In the genomic region with DNA sequence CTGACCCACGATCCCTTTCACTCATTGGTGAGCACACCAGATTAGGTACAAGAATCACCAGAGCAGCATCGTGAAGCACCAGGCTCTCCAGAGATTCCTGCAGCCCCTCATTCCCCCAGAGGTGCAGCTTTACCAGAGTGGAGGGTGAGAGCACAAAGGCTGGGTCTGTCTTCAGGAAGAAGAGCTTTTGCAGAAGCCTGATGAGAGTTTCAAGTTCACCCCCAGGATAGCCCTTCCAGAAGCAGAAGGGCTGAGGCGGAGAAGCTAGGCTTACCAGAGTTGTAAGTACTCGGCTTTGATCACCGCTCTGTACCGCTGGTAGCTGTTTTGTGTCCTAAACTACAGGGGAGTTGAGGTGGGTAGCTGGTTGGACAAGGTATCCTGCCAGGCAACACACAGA, we compare ENCODE assay signal across 18 cellular contexts. TPM values are rescaled to one million over a fixed set of nuclear protein-coding genes. Genes with fewer than 3 reads are reported as not detected.
DNase-seq lines count a peak whose midpoint lies in the region; ATAC-seq and TF ChIP-seq lines count a peak whose summit lies in the region.
"Had no signal": no experiment of that assay in that cellular context is flagged by ENCODE, and none has a peak within 500 bp of the region (broad histone marks: within the 10 kb centered on the region; RNA-seq: fewer than 3 reads in every experiment).

No MANE protein-coding gene starts in this region.

- RAD21 ChIA-PET in HCT116 (lab: Charles Lee; ENCODE audit: low non-redundant PET in 1 of 2, low total read pairs in 2 of 2, uncharacterized antibody in 2 of 2, unreplicated experiment in 2 of 2): no interaction called here

- WGBS in mammary epithelial cell (ENCODE audit: low coverage, missing lambda C conversion rate): 89% methylated on average over 6 of the region's 6 CpGs

- no peak for TF ChIP-seq RAD21 in HCT116 (IDR thresholded peaks at IDR 0.05; ENCODE audit: low read depth)

- BruUV-seq in HCT116 (replicated peaks; lab: Mats Ljungman, UMichigan) (TSS peak; percentile 14), mammary epithelial cell (replicated peaks; lab: Mats Ljungman, UMichigan) (TSS peak; percentile 19)

- ATAC-seq in HCT116: no peak
- ATAC-seq in HG02588 (IDR thresholded peaks at IDR 0.05; ENCODE audit: unreplicated experiment): no peak
- no peak for ATAC-seq in HG03045 (IDR thresholded peaks at IDR 0.05; ENCODE audit: unreplicated experiment)
- no peak for ATAC-seq in natural killer cell treated with Interleukin-12 subunit alpha and Interleukin-12 subunit beta and Interleukin-15 and Interleukin-18, amount 100 ng/mL, for 72 hours
- ATAC-seq: GM23338 had no signal

- no peak for TF ChIP-seq POLR2A in HCT116 (IDR thresholded peaks at IDR 0.05; ENCODE audit: borderline replicate concordance, extremely low read depth, insufficient read depth, insufficient read length)

- dilution Hi-C loops in mammary epithelial cell (cut with HindIII; ENCODE audit: low sequenced_read_pairs): no loop called here

- no peak for TF ChIP-seq CTCF in HCT116 (IDR thresholded peaks at IDR 0.05 in 2 of 3, conservative IDR thresholded peaks at IDR 0.05 in 1 of 3; ENCODE audit: borderline replicate concordance in 1 of 3, insufficient read depth in 1 of 3, low read depth in 2 of 3, low read length in 2 of 3)
- no peak for TF ChIP-seq CTCF in mammary epithelial cell (conservative IDR thresholded peaks at IDR 0.05 in 1 of 2, IDR thresholded peaks at IDR 0.05 in 1 of 2; ENCODE audit: extremely low read depth in 1 of 2, insufficient read depth in 1 of 2, low read depth in 1 of 2, low read length in 2 of 2)
- no peak for TF ChIP-seq CTCF in progenitor cell of endocrine pancreas (IDR thresholded peaks at IDR 0.05; ENCODE audit: unreplicated experiment)

- H3K4me1 Mint-ChIP-seq in progenitor cell of endocrine pancreas (ENCODE audit: low read depth): peaks cover 6% of the 10 kb centered on the region
- peaks cover 7 to 10% of the 10 kb centered on the region in 2 donors for H3K4me1 Mint-ChIP-seq in natural killer cell treated with Interleukin-12 subunit alpha and Interleukin-12 subunit beta and Interleukin-15 and Interleukin-18, amount 100 ng/mL, for 72 hours (ENCODE audit: low read depth in 2 of 2)

- H3K4me3 ChIP-seq in BLaER1 treated with 17β-estradiol and CSF1 and Interleukin-3, amounts not matched to agents 10 nM and 100 nM: no peak overlapping the region
- H3K4me3 ChIP-seq in HCT116 (replicated peaks in 1 of 2; ENCODE audit: low read depth in 1 of 2, low read length in 2 of 2): no peak overlapping the region
- no peak overlapping the region for H3K4me3 ChIP-seq in mammary epithelial cell (replicated peaks in 1 of 3; ENCODE audit: insufficient read depth in 1 of 3, low read depth in 2 of 3, low read length in 3 of 3)
- H3K4me3 ChIP-seq: GM23338, SJCRH30 had no signal

- H3K9me2 ChIP-seq in HCT116 (ENCODE audit: insufficient read depth): no peaks in the 10 kb centered on the region

- peaks cover 34 to 74% (median 66%) of the 10 kb centered on the region in 11 experiments; a peak in 20 of 22 replicates for H4K20me1 ChIP-seq in BLaER1 treated with 17β-estradiol and CSF1 and Interleukin-3, amounts not matched to agents 10 nM and 100 nM
- H4K20me1 ChIP-seq in HCT116 (ENCODE audit: insufficient read depth) (no peaks in the 10 kb centered on the region), mammary epithelial cell (ENCODE audit: insufficient read depth, low read length) (peaks cover 3% of the 10 kb centered on the region)

- H3K9me3 Mint-ChIP-seq in progenitor cell of endocrine pancreas (ENCODE audit: low read depth): no peaks in the 10 kb centered on the region
- H3K9me3 Mint-ChIP-seq in natural killer cell treated with Interleukin-12 subunit alpha and Interleukin-12 subunit beta and Interleukin-15 and Interleukin-18, amount 100 ng/mL, for 72 hours: no peaks in the 10 kb centered on the region
- H3K9me3 Mint-ChIP-seq: GM23338 had no signal

- no peaks in the 10 kb centered on the region for H3K9me3 ChIP-seq in BLaER1 treated with 17β-estradiol and CSF1 and Interleukin-3, amounts not matched to agents 10 nM and 100 nM (replicated peaks in 1 of 11)
- H3K9me3 ChIP-seq in HCT116 (ENCODE audit: control insufficient read depth in 1 of 2, insufficient read depth in 1 of 2, low read depth in 1 of 2, low read length in 2 of 2): no peaks in the 10 kb centered on the region
- no peaks in the 10 kb centered on the region for H3K9me3 ChIP-seq in mammary epithelial cell (replicated peaks; ENCODE audit: insufficient read depth, low read length)
- H3K9me3 ChIP-seq: SJCRH30 had no signal

- peaks cover 61 to 78% (median 65%) of the 10 kb centered on the region in 11 experiments for H3K36me3 ChIP-seq in BLaER1 treated with 17β-estradiol and CSF1 and Interleukin-3, amounts not matched to agents 10 nM and 100 nM
- H3K36me3 ChIP-seq in HCT116 (ENCODE audit: control insufficient read depth in 1 of 2, insufficient read depth in 2 of 2, low read length in 2 of 2) (peaks cover 0 to 11% of the 10 kb centered on the region in 2 experiments; a peak in 2 of 4 replicates), mammary epithelial cell (ENCODE audit: insufficient read depth, low read length) (peaks cover 7% of the 10 kb centered on the region)

- peak overlapping the region; percentile 78 for H3K27ac Mint-ChIP-seq in progenitor cell of endocrine pancreas
- H3K27ac Mint-ChIP-seq in natural killer cell treated with Interleukin-12 subunit alpha and Interleukin-12 subunit beta and Interleukin-15 and Interleukin-18, amount 100 ng/mL, for 72 hours: no peak overlapping the region
- H3K27ac Mint-ChIP-seq: B cell, GM23338 had no signal

- peaks cover 20 to 30% (median 26%) of the 10 kb centered on the region in 11 experiments for H3K27me3 ChIP-seq in BLaER1 treated with 17β-estradiol and CSF1 and Interleukin-3, amounts not matched to agents 10 nM and 100 nM
- H3K27me3 ChIP-seq in HCT116 (ENCODE audit: insufficient read depth, low read length): no peaks in the 10 kb centered on the region
- no peaks in the 10 kb centered on the region for H3K27me3 ChIP-seq in mammary epithelial cell (ENCODE audit: insufficient read depth, low read length)
- H3K27me3 ChIP-seq: SJCRH30 had no signal

- intact Hi-C loops in HCT116 (cut with micrococcal nuclease): no loop called here
- intact Hi-C loops in mammary epithelial cell (cut with micrococcal nuclease): no loop called here

- H3K9ac ChIP-seq in BLaER1 treated with 17β-estradiol and CSF1 and Interleukin-3, amounts not matched to agents 10 nM and 100 nM: peak overlapping the region in 2 of 11 experiments; percentile 5 to 36; a peak in 2 of 22 replicates
- H3K9ac ChIP-seq in HCT116 (ENCODE audit: low read length): no peak overlapping the region
- H3K9ac ChIP-seq in mammary epithelial cell (ENCODE audit: insufficient read depth, low read length): no peak overlapping the region
- H3K9ac ChIP-seq: KMS-11 had no signal

- in situ Hi-C loops in mammary epithelial cell (cut with MboI; ENCODE audit: low sequenced_read_pairs in 2 of 2): no loop called here

- H3K36me3 Mint-ChIP-seq in progenitor cell of endocrine pancreas (ENCODE audit: insufficient read depth): peaks cover 13% of the 10 kb centered on the region
- H3K36me3 Mint-ChIP-seq in natural killer cell treated with Interleukin-12 subunit alpha and Interleukin-12 subunit beta and Interleukin-15 and Interleukin-18, amount 100 ng/mL, for 72 hours: peaks cover 9% of the 10 kb centered on the region

- H3K79me2 ChIP-seq in HCT116 (ENCODE audit: insufficient read depth, low read length) (no peaks in the 10 kb centered on the region), mammary epithelial cell (ENCODE audit: insufficient read depth, low read length) (no peaks in the 10 kb centered on the region)

- H3K4me2 ChIP-seq in BLaER1 treated with 17β-estradiol and CSF1 and Interleukin-3, amounts not matched to agents 10 nM and 100 nM: peak overlapping the region in 8 of 11 experiments; percentile 27 to 62 (median 56); a peak in 13 of 22 replicates
- H3K4me2 ChIP-seq in HCT116 (ENCODE audit: low read length) (no peak overlapping the region), mammary epithelial cell (ENCODE audit: insufficient read depth, low read depth, low read length) (no peak overlapping the region)
- H3K4me2 ChIP-seq: GM23338, KMS-11 had no signal

- H2AFZ ChIP-seq in HCT116 (ENCODE audit: low read depth, low read length, poor library complexity, severe bottlenecking): no peak overlapping the region
- H2AFZ ChIP-seq in mammary epithelial cell (ENCODE audit: low read depth, low read length): no peak overlapping the region
- H2AFZ ChIP-seq: GM23338 had no signal

- no peak overlapping the region for H3K4me3 Mint-ChIP-seq in progenitor cell of endocrine pancreas (ENCODE audit: low read depth)
- no peak overlapping the region for H3K4me3 Mint-ChIP-seq in natural killer cell treated with Interleukin-12 subunit alpha and Interleukin-12 subunit beta and Interleukin-15 and Interleukin-18, amount 100 ng/mL, for 72 hours
- H3K4me3 Mint-ChIP-seq: B cell, GM23338 had no signal

- peaks cover 10% of the 10 kb centered on the region for H3K27me3 Mint-ChIP-seq in progenitor cell of endocrine pancreas
- H3K27me3 Mint-ChIP-seq in natural killer cell treated with Interleukin-12 subunit alpha and Interleukin-12 subunit beta and Interleukin-15 and Interleukin-18, amount 100 ng/mL, for 72 hours: peaks cover 0 to 4% of the 10 kb centered on the region in 2 donors
- H3K27me3 Mint-ChIP-seq: B cell had no signal

- DNase-seq in HCT116 (ENCODE audit: low read depth, low spot score): no peak
- no peak for DNase-seq in mammary epithelial cell
- DNase-seq in progenitor cell of endocrine pancreas (ENCODE audit: low spot score, unreplicated experiment): no peak
- no peak for DNase-seq in natural killer cell treated with Interleukin-12 subunit alpha and Interleukin-12 subunit beta and Interleukin-15 and Interleukin-18, amount 100 ng/mL, for 72 hours (ENCODE audit: low spot score)
- DNase-seq: DMS79 treated with DMSO at 0.1 percent for 48 hours, NCI-H1048, NCI-H1436 treated with DMSO at 0.1 percent for 48 hours, NCI-H2029 treated with DMSO at 0.1 percent for 48 hours, NCI-H748 treated with DMSO at 0.1 percent for 48 hours, OCI-M1, RPMI8226, SJCRH30 had no signal

- H3K27ac ChIP-seq in BLaER1 treated with 17β-estradiol and CSF1 and Interleukin-3, amounts not matched to agents 10 nM and 100 nM: no peak overlapping the region
- H3K27ac ChIP-seq in HCT116 (ENCODE audit: low read depth, low read length) (no peak overlapping the region), mammary epithelial cell (ENCODE audit: insufficient read depth, low read depth, low read length) (no peak overlapping the region)
- H3K27ac ChIP-seq: KMS-11, SJCRH30 had no signal

- POLR2A ChIA-PET in HCT116 (lab: Charles Lee): no interaction called here

- H3K4me1 ChIP-seq in BLaER1 treated with 17β-estradiol and CSF1 and Interleukin-3, amounts not matched to agents 10 nM and 100 nM: peaks cover 28 to 48% (median 39%) of the 10 kb centered on the region in 10 experiments
- no peaks in the 10 kb centered on the region for H3K4me1 ChIP-seq in HCT116 (ENCODE audit: control insufficient read depth in 1 of 2, insufficient read depth in 2 of 2, low read length in 2 of 2)
- no peaks in the 10 kb centered on the region for H3K4me1 ChIP-seq in mammary epithelial cell (ENCODE audit: insufficient read depth, low read length)
- H3K4me1 ChIP-seq: SJCRH30 had no signal

- CTCF ChIA-PET in HCT116 (lab: Charles Lee): no interaction called here
- CTCF ChIA-PET in mammary epithelial cell (lab: Charles Lee; ENCODE audit: low non-redundant PET): interaction anchor here (0.6 kb wide), 1 partner anchor 122 kb away, joined by 36 read pairs; no protein-coding TSS in a partner anchor

RNA-seq across cellular contexts. Expression of gene TSSK3, which starts 3.1 kb away (rescaled TPM):
- 1.6 TPM for total RNA-seq in HCT116 (2021; ENCODE audit: unreplicated experiment)
- 3.5 and 3.8 TPM in 2 replicates for polyA plus RNA-seq in HCT116 (2012)
- total RNA-seq in mammary epithelial cell: 1 to 10 TPM; 1.0 to 1.2 TPM
- polyA plus RNA-seq in mammary epithelial cell: 0.08 TPM
- not detected for polyA minus RNA-seq in mammary epithelial cell
- total RNA-seq in progenitor cell of endocrine pancreas: 3.1 and 3.9 TPM in 2 replicates
- under 1 TPM in 1 of 2 donors, not detected in 1; 0.36 TPM for total RNA-seq in natural killer cell treated with Interleukin-12 subunit alpha and Interleukin-12 subunit beta and Interleukin-15 and Interleukin-18, amount 100 ng/mL, for 72 hours
- total RNA-seq: GM23338 had no signal
- polyA plus RNA-seq: GM23338 had no signal

RNA-seq across cellular contexts. Expression of gene FAM229A, which starts 3.2 kb away (rescaled TPM):
- total RNA-seq in HCT116 (2021; ENCODE audit: unreplicated experiment): 16.1 TPM
- polyA plus RNA-seq in HCT116 (2012): 6.8 and 8.1 TPM in 2 replicates
- 1 to 10 TPM; 1.8 to 6.4 TPM for total RNA-seq in mammary epithelial cell
- 1.1 TPM for polyA plus RNA-seq in mammary epithelial cell
- not detected for polyA minus RNA-seq in mammary epithelial cell
- 15.0 and 17.3 TPM in 2 replicates for total RNA-seq in progenitor cell of endocrine pancreas
- 10 to 100 TPM in 1 of 2 donors, 1 to 10 TPM in 1; 6.2 to 13.4 TPM for total RNA-seq in natural killer cell treated with Interleukin-12 subunit alpha and Interleukin-12 subunit beta and Interleukin-15 and Interleukin-18, amount 100 ng/mL, for 72 hours

RNA-seq across cellular contexts. Expression of gene BSDC1, which starts 28.8 kb away (rescaled TPM):
- total RNA-seq in HCT116 (2021; ENCODE audit: unreplicated experiment) (47.0 TPM), mammary epithelial cell (10 to 100 TPM; 47.6 to 78.5 TPM), progenitor cell of endocrine pancreas (91.0 and 93.6 TPM in 2 replicates)
- polyA plus RNA-seq in HCT116 (2012): 31.7 and 33.3 TPM in 2 replicates
- polyA plus RNA-seq in mammary epithelial cell: 33.2 TPM
- polyA minus RNA-seq in mammary epithelial cell: 27.8 TPM
- 10 to 100 TPM; 55.6 to 68.2 TPM for total RNA-seq in natural killer cell treated with Interleukin-12 subunit alpha and Interleukin-12 subunit beta and Interleukin-15 and Interleukin-18, amount 100 ng/mL, for 72 hours

RNA-seq across cellular contexts. Expression of gene MARCKSL1, which starts 29.4 kb away (rescaled TPM):
- total RNA-seq in HCT116 (2021; ENCODE audit: unreplicated experiment) (127 TPM), mammary epithelial cell (10 to 100 TPM; 13.0 to 16.1 TPM), progenitor cell of endocrine pancreas (774 and 833 TPM in 2 replicates)
- 69.6 and 89.3 TPM in 2 replicates for polyA plus RNA-seq in HCT116 (2012)
- 15.3 TPM for polyA plus RNA-seq in mammary epithelial cell
- 13.9 TPM for polyA minus RNA-seq in mammary epithelial cell
- total RNA-seq in natural killer cell treated with Interleukin-12 subunit alpha and Interleukin-12 subunit beta and Interleukin-15 and Interleukin-18, amount 100 ng/mL, for 72 hours: 10 to 100 TPM; 11.8 to 35.9 TPM

Comparison
In these comparisons a context has a peak if more than half of its experiments do, and no peak if none do; other contexts are left out.
1. H3K4me2 ChIP-seq: peak in BLaER1 treated with 17β-estradiol and CSF1 and Interleukin-3, amounts not matched to agents 10 nM and 100 nM (8 of 11); none in HCT116 (single experiment) and mammary epithelial cell (single experiment).